Comparison of ENCODE assay signal across 29 cellular contexts in genomic region chr1:45380125-45380524, GRCh38. TPM values are rescaled to one million over a fixed set of nuclear protein-coding genes. Genes with fewer than 3 reads are reported as not detected.
"Had no signal": no experiment of that assay in that cellular context is flagged by ENCODE, and none has a peak within 500 bp of the region (broad histone marks: within the 10 kb centered on the region; RNA-seq: fewer than 3 reads in every experiment).

No MANE protein-coding gene starts in this region.

- DNase-seq: IMR-90; Kasumi-1; MM.1S; NCI-H1048; NCI-H1105; NCI-H1417; NCI-H1436 treated with DMSO at 0.1 percent for 48 hours; NCI-H1694; NCI-H1930; NCI-H2081; NCI-H2107; NCI-H226; NCI-H446; NCI-H510A; NCI-H524 treated with DMSO at 0.1 percent for 48 hours; NCI-H69; NCI-H774; NK-92 treated with Interleukin-12 subunit alpha and Interleukin-12 subunit beta, amount 100 ng/mL, for 24 hours; PC-3; SHP77; SK-N-SH; SW 1271; T-cell had no signal

- H3K4me2 ChIP-seq: KMS-11, SK-N-SH had no signal

- H3K9me3 Mint-ChIP-seq: T-cell had no signal

- H3K27ac ChIP-seq: KMS-11, RWPE1 had no signal

- H3K9ac ChIP-seq: KMS-11, SK-N-SH had no signal

- ATAC-seq: K562, Panc1, PC-3, T-cell had no signal

- H3K4me3 Mint-ChIP-seq: T-cell had no signal

- H3K4me3 ChIP-seq: K562 had no signal

- H3K27me3 Mint-ChIP-seq: T-cell had no signal

- H3K27ac Mint-ChIP-seq: T-cell had no signal

- H3K9me3 ChIP-seq: SK-N-SH had no signal

- FAIRE-seq: K562 had no signal

RNA-seq across cellular contexts. Expression of gene HPDL, which starts 53.4 kb away (rescaled TPM):
- total RNA-seq: K562, M059J, PC-3, SK-MEL-5 had no signal
- polyA plus RNA-seq: K562 had no signal
